8 cellular contexts compared by ENCODE assay signal in the genomic region with DNA sequence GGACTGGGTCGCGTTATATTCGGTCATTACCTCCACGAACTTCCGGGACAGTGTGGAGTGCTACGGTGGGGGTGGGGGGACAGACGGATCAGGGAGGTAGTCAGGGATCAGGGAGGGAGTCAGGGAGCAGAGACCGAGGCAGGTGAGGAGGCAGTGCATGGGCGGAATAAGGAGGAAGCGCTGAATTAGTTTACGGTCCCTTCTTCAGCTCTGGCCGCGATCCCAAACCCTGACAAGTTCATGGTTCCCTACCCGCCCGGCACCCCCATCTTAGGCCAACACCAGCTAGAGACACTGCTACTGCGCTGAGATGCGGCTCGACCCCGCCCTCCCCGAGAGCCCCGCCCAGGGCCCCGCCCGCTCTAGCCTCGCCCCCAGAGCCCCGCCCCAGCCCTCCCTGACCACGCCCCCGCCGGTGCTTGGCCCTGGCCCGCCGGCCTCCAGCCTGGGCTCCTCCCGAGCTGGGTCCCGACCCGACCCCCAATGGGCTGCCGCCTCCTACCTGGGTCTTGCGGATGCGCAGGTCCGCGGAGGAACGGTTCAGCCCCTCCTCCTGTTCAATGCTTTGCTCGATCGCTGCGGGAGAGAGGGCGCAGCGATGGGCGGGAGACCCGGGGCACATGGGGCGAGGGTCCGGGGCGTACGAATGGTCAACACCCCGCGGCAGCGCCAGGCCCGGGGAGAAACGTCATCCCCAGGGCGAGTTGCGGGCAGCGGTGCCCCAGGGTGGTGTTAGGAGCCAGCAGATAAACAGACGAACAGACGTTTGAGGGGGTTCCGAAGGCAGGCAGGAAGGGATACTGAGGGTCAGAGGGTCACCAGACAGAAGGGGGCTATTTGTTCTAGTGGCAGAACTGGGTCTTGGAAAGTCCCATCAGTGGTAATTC. TPM values are rescaled to one million over a fixed set of nuclear protein-coding genes. Genes with fewer than 3 reads are reported as not detected.
A peak's percentile ranks its signal among the peaks of the same experiment; 100 is the strongest.
DNase-seq lines count a peak whose midpoint lies in the region; ATAC-seq and TF ChIP-seq lines count a peak whose summit lies in the region.

No MANE protein-coding gene starts in this region.

- H2AFZ ChIP-seq in trophoblast cell (ENCODE audit: insufficient read depth, low read length, poor library complexity) = peak overlapping the region; percentile 32

- H3K4me3 ChIP-seq in RWPE2 (ENCODE audit: severe bottlenecking) = peak overlapping the region; percentile 43
- peak overlapping the region; percentile 45 for H3K4me3 ChIP-seq in trophoblast cell (ENCODE audit: low read depth, low read length)
- H3K4me3 ChIP-seq in transverse colon = peak overlapping the region; percentile 39 to 56 (median 48)

- H3K36me3 ChIP-seq in RWPE2 (ENCODE audit: low read depth) (no peaks in the 10 kb centered on the region), trophoblast cell (ENCODE audit: control insufficient read depth in 1 of 2, insufficient read depth in 2 of 2, low read length in 2 of 2) (no peaks in the 10 kb centered on the region), transverse colon (no peaks in the 10 kb centered on the region)

- H2BK5ac ChIP-seq in trophoblast cell (ENCODE audit: low read depth, low read length, poor library complexity) = no peak overlapping the region

- peak; percentile 92 for ATAC-seq in HG03460 (IDR thresholded peaks at IDR 0.05; ENCODE audit: unreplicated experiment)
- peak; percentile 85 for ATAC-seq in RWPE2 (ENCODE audit: low read depth)

- in situ Hi-C loops in transverse colon (cut with MboI; ENCODE audit: low pct_ligation_motif_present in 1 of 4, low pct_unique_long_range_greater_than_20kb in 1 of 4, low sequenced_read_pairs in 3 of 4) = loop anchor here (10.0 to 25.0 kb wide), 5 partner anchors 165 to 865 kb away; partner anchors contain the start of genes ZNF843 (in 3 of the 4), COX6A2 (in 2 of the 4), ZNF267 (in 2 of the 4) and ARMC5 (in 1 of the 4)

- H3K9me3 ChIP-seq in RWPE2 (ENCODE audit: severe bottlenecking) = no peaks in the 10 kb centered on the region
- H3K9me3 ChIP-seq in trophoblast cell (ENCODE audit: insufficient read depth, low read depth, low read length) = peaks cover under 1% of the 10 kb centered on the region
- no peaks in the 10 kb centered on the region for H3K9me3 ChIP-seq in transverse colon

- peak; percentile 98 for DNase-seq in AG08396 (ENCODE audit: low spot score)
- peak; percentile 85 for DNase-seq in RWPE2 (ENCODE audit: low spot score)
- peak; percentile 72 for DNase-seq in activated gamma-delta T cell treated with anti-CD3 and anti-CD28 coated beads, Interleukin-2, amount 50 U/mL, for 16 hours (ENCODE audit: low read depth)
- peak; percentile 90 for DNase-seq in glomerular visceral epithelial cell (ENCODE audit: extremely low spot score)
- DNase-seq in trophoblast cell = peak; percentile 41 to 60
- DNase-seq in transverse colon = peak; percentile 87

- no peak overlapping the region for H3K23ac ChIP-seq in trophoblast cell (ENCODE audit: low read length)

- H2AK5ac ChIP-seq in trophoblast cell (ENCODE audit: low read length) = no peak overlapping the region

- TF ChIP-seq POLR2A in GM19193 (IDR thresholded peaks at IDR 0.05; ENCODE audit: extremely low read depth, insufficient read depth, insufficient read length) = peak; percentile 72
- peak; percentile 62 for TF ChIP-seq POLR2A in transverse colon (IDR thresholded peaks at IDR 0.05)

- H3K4me2 ChIP-seq in trophoblast cell (ENCODE audit: low read length) = peak overlapping the region; percentile 54

- no peak for TF ChIP-seq EP300 in transverse colon (IDR thresholded peaks at IDR 0.05; ENCODE audit: low read depth)

- WGBS in trophoblast cell (ENCODE audit: extremely low coverage, insufficient coverage, insufficient read length) = no CpG with 5 or more reads among the region's 61 CpGs
- 7% methylated on average over 36 of the region's 61 CpGs; no CpG with 5 or more reads in 1 of the 2 donors for WGBS in transverse colon (ENCODE audit: low coverage in 1 of 2), 2 donors

- H3K27me3 ChIP-seq in RWPE2 (ENCODE audit: insufficient read depth, poor library complexity, severe bottlenecking) = no peaks in the 10 kb centered on the region
- no peaks in the 10 kb centered on the region for H3K27me3 ChIP-seq in trophoblast cell (ENCODE audit: insufficient read depth, low read length)
- peaks cover 5% of the 10 kb centered on the region for H3K27me3 ChIP-seq in transverse colon

- H3K4me1 ChIP-seq in RWPE2 (ENCODE audit: insufficient read depth, poor library complexity, severe bottlenecking) = peaks cover 14% of the 10 kb centered on the region
- H3K4me1 ChIP-seq in trophoblast cell (ENCODE audit: control insufficient read depth in 1 of 2, insufficient read depth in 2 of 2, low read length in 2 of 2) = peaks cover 14 to 23% of the 10 kb centered on the region in 2 experiments
- peaks cover 6 to 18% (median 13%) of the 10 kb centered on the region in 4 donors for H3K4me1 ChIP-seq in transverse colon

- H2BK12ac ChIP-seq in trophoblast cell (ENCODE audit: low read length) = no peak overlapping the region

- H2BK120ac ChIP-seq in trophoblast cell (ENCODE audit: insufficient read depth, low read length, poor library complexity) = no peak overlapping the region

- peaks cover 2% of the 10 kb centered on the region for H3K79me2 ChIP-seq in trophoblast cell (ENCODE audit: control insufficient read depth, insufficient read depth, low read length, poor library complexity)

- intact Hi-C loops in transverse colon (cut with DNase I; ENCODE audit: low total_unique reads) = loop anchor here (1.0 kb wide), 1 partner anchor 46 kb away; no protein-coding TSS in a partner anchor

- peaks cover 2% of the 10 kb centered on the region for H3K79me1 ChIP-seq in trophoblast cell (ENCODE audit: low read length)

- peak overlapping the region; percentile 55 for H4K8ac ChIP-seq in trophoblast cell (ENCODE audit: low read depth, low read length)

- H3K18ac ChIP-seq in trophoblast cell (ENCODE audit: low read length) = no peak overlapping the region

- H3K4ac ChIP-seq in trophoblast cell (ENCODE audit: low read depth, low read length) = no peak overlapping the region

- H4K12ac ChIP-seq in trophoblast cell (ENCODE audit: low read depth, low read length) = no peak overlapping the region

- TF ChIP-seq CTCF in RWPE2 (IDR thresholded peaks at IDR 0.05; ENCODE audit: poor library complexity, severe bottlenecking) = no peak
- no peak for TF ChIP-seq CTCF in transverse colon (IDR thresholded peaks at IDR 0.05)

- peak overlapping the region; percentile 8 for H4K91ac ChIP-seq in trophoblast cell (ENCODE audit: low read depth, low read length)

- H3K27ac ChIP-seq in RWPE2 (ENCODE audit: poor library complexity, severe bottlenecking) = peak overlapping the region; percentile 94
- no peak overlapping the region for H3K27ac ChIP-seq in trophoblast cell (ENCODE audit: low read depth, low read length)
- H3K27ac ChIP-seq in transverse colon = peak overlapping the region; percentile 77 to 89 (median 81)

- H3K9ac ChIP-seq in trophoblast cell (ENCODE audit: low read length) = no peak overlapping the region

- peak overlapping the region; percentile 45 for H3K14ac ChIP-seq in trophoblast cell (ENCODE audit: low read length)

RNA-seq across cellular contexts. Expression of gene HSD3B7, which starts 12.2 kb away (rescaled TPM):
- polyA plus RNA-seq in trophoblast cell (2013) = 1.3 and 1.6 TPM in 2 replicates
- total RNA-seq in transverse colon = 10 to 100 TPM in 3 of 4 donors, 1 to 10 TPM in 1; 7.0 to 31.8 (median 29.6) TPM

RNA-seq across cellular contexts. Expression of gene STX1B, which starts 13.2 kb away (rescaled TPM):
- polyA plus RNA-seq in trophoblast cell (2013) = 0.19 and 0.23 TPM in 2 replicates
- total RNA-seq in transverse colon = 1 to 10 TPM in 1 of 4 donors, under 1 TPM in 1, not detected in 2; 0.41 to 1.3 TPM

RNA-seq across cellular contexts. Expression of gene STX4, which starts 36.1 kb away (rescaled TPM):
- 45.3 and 51.4 TPM in 2 replicates for polyA plus RNA-seq in trophoblast cell (2013)
- 100 to 1,000 TPM in 2 of 4 donors, 10 to 100 TPM in 2; 50.8 to 163 (median 79.7) TPM for total RNA-seq in transverse colon

RNA-seq across cellular contexts. Expression of gene SETD1A, which starts 39.7 kb away (rescaled TPM):
- 14.9 and 15.0 TPM in 2 replicates for polyA plus RNA-seq in trophoblast cell (2013)
- 10 to 100 TPM in 3 of 4 donors, 1 to 10 TPM in 1; 5.3 to 37.0 (median 10.8) TPM for total RNA-seq in transverse colon

RNA-seq across cellular contexts. Expression of gene ORAI3, which starts 48.4 kb away (rescaled TPM):
- 14.3 and 15.9 TPM in 2 replicates for polyA plus RNA-seq in trophoblast cell (2013)
- 10 to 100 TPM; 24.8 to 45.6 (median 31.3) TPM for total RNA-seq in transverse colon
